15 cellular contexts compared by ENCODE assay signal in the genomic region with DNA sequence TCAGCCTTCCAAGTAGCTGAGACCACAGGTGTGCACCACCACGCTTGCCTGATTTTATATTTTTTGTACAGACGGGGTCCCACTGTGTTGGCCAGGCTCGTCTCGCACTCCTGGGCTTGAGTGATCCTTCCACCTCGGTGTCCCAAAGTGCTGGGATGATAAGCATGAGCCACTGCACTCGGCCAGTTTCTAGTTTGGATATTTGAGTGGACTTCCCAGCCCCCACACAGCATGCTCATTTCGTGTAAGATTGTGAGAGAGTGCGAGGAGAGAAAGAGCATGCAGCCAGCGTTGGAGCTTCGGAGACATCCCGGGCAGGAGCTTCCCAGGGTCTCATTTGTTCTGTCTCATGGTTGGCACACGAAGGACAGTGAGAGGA. TPM values are rescaled to one million over a fixed set of nuclear protein-coding genes. Genes with fewer than 3 reads are reported as not detected.
DNase-seq lines count a peak whose midpoint lies in the region; ATAC-seq and TF ChIP-seq lines count a peak whose summit lies in the region.
"Had no signal": no experiment of that assay in that cellular context is flagged by ENCODE, and none has a peak within 500 bp of the region (broad histone marks: within the 10 kb centered on the region; RNA-seq: fewer than 3 reads in every experiment).

No MANE protein-coding gene starts in this region.

- H3K18ac ChIP-seq in mesenchymal stem cell (ENCODE audit: low read depth in 1 of 2, low read length in 2 of 2): peak overlapping the region; percentile 5 to 12

- 73% methylated on average over 11 of the region's 12 CpGs for WGBS in mesenchymal stem cell
- 25 to 61% (median 47%) methylated on average over 11 to 12 of the region's 12 CpGs for WGBS in stomach, 5 donors

- H3K4me3 ChIP-seq in HL-60 (replicated peaks; ENCODE audit: insufficient read depth, low read length) (no peak overlapping the region), colonic mucosa (no peak overlapping the region), mesenchymal stem cell (ENCODE audit: insufficient read depth in 1 of 2, low read depth in 1 of 2, low read length in 2 of 2) (no peak overlapping the region), stomach (peak overlapping the region in 1 of 4 donors; percentile 12)

- ATAC-seq in HG03159 (IDR thresholded peaks at IDR 0.05; ENCODE audit: unreplicated experiment): no peak
- ATAC-seq: left ventricle myocardium superior; stimulated activated memory B cell treated with anti-CD40 and anti-IgM and Interleukin-4, amounts not matched to agents 10 μg/mL and 1 μg/mL and 100 μg/mL, for 72 hours had no signal

- no peak overlapping the region for H2BK15ac ChIP-seq in mesenchymal stem cell (ENCODE audit: low read depth, poor library complexity, severe bottlenecking)

- H3K4me1 ChIP-seq in colonic mucosa (peaks cover 8% of the 10 kb centered on the region), mesenchymal stem cell (ENCODE audit: control insufficient read depth, insufficient read depth, low read depth, low read length) (peaks cover 10% of the 10 kb centered on the region), stomach (peaks cover 0 to 51% (median 29%) of the 10 kb centered on the region in 4 donors)

- H3K27ac ChIP-seq in HL-60 (replicated peaks) (peak overlapping the region; percentile 60), colonic mucosa (peak overlapping the region; percentile 77), mesenchymal stem cell (ENCODE audit: low read length, poor library complexity, severe bottlenecking) (no peak overlapping the region), stomach (peak overlapping the region; percentile 73 to 86 (median 79))

- no peak overlapping the region for H2AFZ ChIP-seq in mesenchymal stem cell (ENCODE audit: low read depth, low read length)

- H3K27me3 ChIP-seq in HL-60 (ENCODE audit: insufficient read depth, poor library complexity, severe bottlenecking) (no peaks in the 10 kb centered on the region), colonic mucosa (no peaks in the 10 kb centered on the region), mesenchymal stem cell (ENCODE audit: control insufficient read depth in 1 of 2, insufficient read depth in 1 of 2, low read length in 2 of 2) (peaks cover 0 to 34% of the 10 kb centered on the region in 2 experiments), stomach (no peaks in the 10 kb centered on the region)

- H4K91ac ChIP-seq in mesenchymal stem cell (ENCODE audit: low read length): peak overlapping the region; percentile 39

- no peak for TF ChIP-seq EP300 in stomach (IDR thresholded peaks at IDR 0.05)

- no peak overlapping the region for H2BK120ac ChIP-seq in mesenchymal stem cell (ENCODE audit: low read depth, low read length)

- H3K9ac ChIP-seq in colonic mucosa (ENCODE audit: low read depth in 2 of 2, low read length in 2 of 2): peak overlapping the region; percentile 37 to 77
- H3K9ac ChIP-seq in mesenchymal stem cell (ENCODE audit: low read length): no peak overlapping the region

- H3K79me1 ChIP-seq in mesenchymal stem cell (replicated peaks; ENCODE audit: low read length, poor library complexity, severe bottlenecking): no peaks in the 10 kb centered on the region

- no peak overlapping the region for H2BK5ac ChIP-seq in mesenchymal stem cell (ENCODE audit: low read depth, low read length, poor library complexity, severe bottlenecking)

- peak overlapping the region; percentile 2 for H4K8ac ChIP-seq in mesenchymal stem cell (ENCODE audit: low read length)

- H3K23ac ChIP-seq in mesenchymal stem cell (ENCODE audit: low read length in 2 of 2): no peak overlapping the region

- DNase-seq in HL-60 (ENCODE audit: low read depth in 1 of 2, low spot score in 1 of 2) (no peak), colonic mucosa (no peak), mesenchymal stem cell (peak; percentile 24), stomach (peak; percentile 52), kidney tubule cell (ENCODE audit: low spot score) (no peak)
- DNase-seq in activated effector memory CD4-positive, alpha-beta T cell treated with anti-CD3 and anti-CD28 coated beads, Interleukin-2, amount 50 U/mL, for 16 hours: no peak
- DNase-seq: activated CD4-positive, alpha-beta T cell treated with anti-CD3 and anti-CD28 coated beads for 4 hours; activated T-cell treated with anti-CD3 and anti-CD28 coated beads, Interleukin-2, amount 50 U/mL, for 4 hours; amniotic stem cell; left ventricle myocardium superior; NCI-H1092 treated with DMSO at 0.1 percent for 48 hours; SHP77; T1000 had no signal

- H3K4me2 ChIP-seq in mesenchymal stem cell (ENCODE audit: low read length, poor library complexity, severe bottlenecking): no peak overlapping the region

- no peak overlapping the region for H3K4ac ChIP-seq in mesenchymal stem cell (ENCODE audit: low read depth in 1 of 2, low read length in 2 of 2)

- peak overlapping the region in 1 of 2 experiments; percentile 54 for H2BK12ac ChIP-seq in mesenchymal stem cell (ENCODE audit: low read length in 2 of 2)

- TF ChIP-seq CTCF in HL-60 (IDR thresholded peaks at IDR 0.05; ENCODE audit: insufficient read depth, low read length) (no peak), colonic mucosa (IDR thresholded peaks at IDR 0.05) (no peak), stomach (IDR thresholded peaks at IDR 0.05) (no peak)

- no peak overlapping the region for H2AK5ac ChIP-seq in mesenchymal stem cell (ENCODE audit: low read length, severe bottlenecking)

- H3K9me3 ChIP-seq in colonic mucosa (no peaks in the 10 kb centered on the region), mesenchymal stem cell (ENCODE audit: control insufficient read depth, low read length) (peaks cover 3% of the 10 kb centered on the region), stomach (no peaks in the 10 kb centered on the region)

- intact Hi-C loops in colonic mucosa (cut with DNase I): no loop called here
- intact Hi-C loops in stomach (cut with DNase I; ENCODE audit: low total_unique reads): no loop called here

- no peaks in the 10 kb centered on the region for H3K36me3 ChIP-seq in colonic mucosa
- no peaks in the 10 kb centered on the region for H3K36me3 ChIP-seq in mesenchymal stem cell (ENCODE audit: control insufficient read depth in 1 of 2, insufficient read depth in 2 of 2, low read depth in 1 of 2, low read length in 2 of 2)
- no peaks in the 10 kb centered on the region for H3K36me3 ChIP-seq in stomach

- no peak for TF ChIP-seq POLR2A in stomach (IDR thresholded peaks at IDR 0.05)

- H3K14ac ChIP-seq in mesenchymal stem cell (ENCODE audit: low read length in 2 of 2): no peak overlapping the region

RNA-seq across cellular contexts. Expression of gene ARSD, which starts 31.8 kb away (rescaled TPM):
- total RNA-seq in colonic mucosa (10 to 100 TPM; 44.2 to 75.9 TPM), stomach (10 to 100 TPM; 13.4 to 69.3 (median 45.2) TPM)
- polyA plus RNA-seq in mesenchymal stem cell (2013, experiment 1 of 2): 10.0 TPM
- 9.5 TPM for polyA plus RNA-seq in mesenchymal stem cell (2013, experiment 2 of 2)
- polyA plus RNA-seq in stomach: 10 to 100 TPM; 13.6 to 20.5 (median 13.9) TPM

Comparison
In these comparisons a context has a peak if more than half of its experiments do, and no peak if none do; other contexts are left out.
1. DNase-seq: peak in mesenchymal stem cell (single experiment) and stomach (single experiment); none in HL-60 (0 of 2), colonic mucosa (single experiment), activated effector memory CD4-positive, alpha-beta T cell treated with anti-CD3 and anti-CD28 coated beads, Interleukin-2, amount 50 U/mL, for 16 hours (single experiment) and kidney tubule cell (single experiment).